ENCODE assay signal across 18 cellular contexts in genomic region chr4:40070387-40070786, GRCh38. TPM values are rescaled to one million over a fixed set of nuclear protein-coding genes. Genes with fewer than 3 reads are reported as not detected.
DNase-seq lines count a peak whose midpoint lies in the region; ATAC-seq, FAIRE-seq and TF ChIP-seq lines count a peak whose summit lies in the region.
"Had no signal": no experiment of that assay in that cellular context is flagged by ENCODE, and none has a peak within 500 bp of the region (broad histone marks: within the 10 kb centered on the region; RNA-seq: fewer than 3 reads in every experiment).

No MANE protein-coding gene starts in this region.

- no peaks in the 10 kb centered on the region; the same call in 1 of the 2 replicates for H4K20me1 ChIP-seq in HepG2 (ENCODE audit: insufficient read depth, low read length)

- H3K27me3 ChIP-seq in HepG2 (ENCODE audit: control insufficient read depth in 1 of 2, insufficient read depth in 2 of 2, low read length in 2 of 2), result no peaks in the 10 kb centered on the region
- H3K27me3 ChIP-seq in right lobe of liver, result no peaks in the 10 kb centered on the region

- H3K9me3 ChIP-seq in HepG2 (ENCODE audit: low read length) (no peaks in the 10 kb centered on the region), right lobe of liver (no peaks in the 10 kb centered on the region)
- H3K9me3 ChIP-seq: Caco-2 had no signal

- H3K4me2 ChIP-seq in HepG2 (ENCODE audit: low read depth, low read length), result no peak overlapping the region

- peak; percentile 22 for DNase-seq in activated CD8-positive, alpha-beta memory T cell treated with anti-CD3 and anti-CD28 coated beads, Interleukin-2, amount 50 U/mL, for 48 hours
- no peak for DNase-seq in activated CD8-positive, alpha-beta memory T cell treated with anti-CD3 and anti-CD28 coated beads, Interleukin-2, amount 50 U/mL, for 4 hours
- DNase-seq in HepG2 (ENCODE audit: low spot score) (no peak), right lobe of liver (no peak), mesenteric fat pad (ENCODE audit: low spot score) (peak; percentile 14), AG20443 (ENCODE audit: low spot score) (no peak), activated gamma-delta T cell treated with Interleukin-2 at 50 U/mL for 16 hours (no peak)
- DNase-seq: 8988T; Caco-2; CD8-positive, alpha-beta memory T cell; DND-41; GDM1; HCEC 1CT; HFFc6 had no signal

- peaks cover 36% of the 10 kb centered on the region for H3K79me2 ChIP-seq in HepG2 (ENCODE audit: insufficient read depth, low read length)

- H3K27ac ChIP-seq in HepG2 (ENCODE audit: extremely low read length, insufficient read depth, low read length) (no peak overlapping the region), right lobe of liver (no peak overlapping the region)
- H3K27ac ChIP-seq: C4-2B had no signal

- H3K4me1 ChIP-seq in HepG2 (ENCODE audit: insufficient read depth, low read length) (0 out of 2 replicates have a peak, but pooled peaks cover 4% of the 10 kb centered on the region), right lobe of liver (no peaks in the 10 kb centered on the region)
- H3K4me1 ChIP-seq: Caco-2 had no signal

- CTCF ChIA-PET in HepG2 (lab: Yijun Ruan, JAX; ENCODE audit: low intra/inter-chr PET ratio, low total read pairs), result no interaction called here

- H3K4me3 ChIP-seq in HepG2 (replicated peaks in 1 of 3; ENCODE audit: insufficient read depth in 1 of 3, low read depth in 2 of 3, low read length in 3 of 3) (no peak overlapping the region), right lobe of liver (no peak overlapping the region)

- ATAC-seq in HepG2 (no peak), right lobe of liver (no peak)

- in situ Hi-C loops in HepG2 (cut with HindIII; ENCODE audit: extremely low pct_ligation_motif_present, low pct_unique_long_range_greater_than_20kb), result no loop called here

- TF ChIP-seq EP300 in HepG2 (IDR thresholded peaks at IDR 0.05; ENCODE audit: low read depth in 2 of 2, low read length in 2 of 2) (no peak), HepG2 (CRISPR knock-in tag; IDR thresholded peaks at IDR 0.05; ENCODE audit: borderline replicate concordance) (no peak)

- H3K36me3 ChIP-seq in HepG2 (replicated peaks in 1 of 2; ENCODE audit: control insufficient read depth in 1 of 2, insufficient read depth in 2 of 2, low read length in 2 of 2) (peaks cover 0 to 8% of the 10 kb centered on the region in 2 experiments; a peak in 3 of 5 replicates), right lobe of liver (peaks cover 0 to 4% (median 1%) of the 10 kb centered on the region in 4 donors)

- no peak for TF ChIP-seq CTCF in HepG2 (CRISPR knock-in tag; IDR thresholded peaks at IDR 0.05)
- no peak for TF ChIP-seq CTCF in right lobe of liver (IDR thresholded peaks at IDR 0.05)

- TF ChIP-seq POLR2A in HepG2 (IDR thresholded peaks at IDR 0.05; ENCODE audit: insufficient read depth in 1 of 2, low read depth in 2 of 2, low read length in 2 of 2) (no peak), right lobe of liver (IDR thresholded peaks at IDR 0.05) (no peak)

- TF ChIP-seq RAD21 in HepG2 (CRISPR knock-in tag; IDR thresholded peaks at IDR 0.05), result no peak

- no TSS peak for BruUV-seq in HepG2 (replicated peaks; lab: Mats Ljungman, UMichigan)

- H3K9ac ChIP-seq in HepG2 (ENCODE audit: insufficient read depth, low read depth, low read length), result no peak overlapping the region

- intact Hi-C loops in HepG2 (cut with micrococcal nuclease; ENCODE audit: unreplicated experiment), result no loop called here
- intact Hi-C loops in right lobe of liver (cut with DNase I), result no loop called here

- FAIRE-seq in HepG2 (lab: Jason Lieb, UNC), result no peak
- FAIRE-seq: GM12892, GM19239, H1 had no signal

- no peak overlapping the region for H2AFZ ChIP-seq in HepG2 (ENCODE audit: low read length)

- 92% methylated on average over 1 of the region's 1 CpG for WGBS in HepG2 (ENCODE audit: low lambda C conversion rate)
- WGBS in right lobe of liver (ENCODE audit: insufficient coverage, low coverage, low lambda C conversion rate, missing lambda C conversion rate), result 100% methylated on average over 1 of the region's 1 CpG

- POLR2A ChIA-PET in HepG2 (lab: Yijun Ruan, JAX), result no interaction called here

TF ChIP-seq in HepG2, 621 proteins besides CTCF, POLR2A, EP300 and RAD21:
- no peak for TF ChIP-seq MAZ (IDR thresholded peaks at IDR 0.05; ENCODE audit: borderline replicate concordance, low read depth, low read length)
- TF ChIP-seq MAZ (CRISPR knock-in tag; IDR thresholded peaks at IDR 0.05; ENCODE audit: low read depth), result no peak
- TF ChIP-seq ZNF121 (CRISPR knock-in tag; IDR thresholded peaks at IDR 0.05), result 0 out of 2 replicates have a peak, but pooled peaks have one; percentile 8
TF ChIP-seq in HepG2: peak in this region for 1.

RNA-seq across cellular contexts. Expression of gene N4BP2, which starts 13.7 kb away (rescaled TPM):
- total RNA-seq in HepG2 (2016; rRNA removed; fragmentation: Illumina TruSeq; extraction: Trizol) (12.9 and 22.8 TPM in 2 replicates), right lobe of liver (1 to 10 TPM; 4.2 to 8.0 (median 6.3) TPM), mesenteric fat pad (6.4 TPM)
- 3.1 TPM in 2 replicates for total RNA-seq in HepG2 (2016; cell fraction: cytosol; rRNA removed; fragmentation: Illumina TruSeq; extraction: Trizol; ENCODE audit: low read depth)
- 11.9 and 22.9 TPM in 2 replicates for total RNA-seq in HepG2 (2016; cell fraction: insoluble cytoplasmic fraction; rRNA removed; fragmentation: Illumina TruSeq; extraction: Trizol)
- 6.3 and 7.0 TPM in 2 replicates for total RNA-seq in HepG2 (2016; cell fraction: membrane; rRNA removed; fragmentation: Illumina TruSeq; extraction: Trizol)
- 15.9 and 18.7 TPM in 2 replicates for total RNA-seq in HepG2 (2016; cell fraction: nucleus; rRNA removed; fragmentation: Illumina TruSeq; extraction: Trizol)
- 4.1 and 5.6 TPM in 2 replicates for polyA plus RNA-seq in HepG2 (2011; rRNA removed)
- polyA plus RNA-seq in HepG2 (2011; cell fraction: cytosol; rRNA removed), result 1.6 and 2.5 TPM in 2 replicates
- 3.7 and 5.2 TPM in 2 replicates for polyA plus RNA-seq in HepG2 (2011; cell fraction: nucleus; rRNA removed)
- polyA plus RNA-seq in HepG2 (2012), result 6.2 and 7.5 TPM in 2 replicates
- 0.15 and 0.18 TPM in 2 replicates for polyA plus RNA-seq in HepG2 (2016; cell fraction: cytosol; fragmentation: Illumina TruSeq; extraction: Trizol; ENCODE audit: low read depth)
- polyA plus RNA-seq in HepG2 (2016; cell fraction: insoluble cytoplasmic fraction; fragmentation: Illumina TruSeq; extraction: Trizol; ENCODE audit: low read depth), result 7.0 and 8.1 TPM in 2 replicates
- polyA plus RNA-seq in HepG2 (2016; cell fraction: membrane; fragmentation: Illumina TruSeq; extraction: Trizol; ENCODE audit: low read depth), result 0.54 and 0.70 TPM in 2 replicates
- polyA plus RNA-seq in HepG2 (2016; cell fraction: nucleus; fragmentation: Illumina TruSeq; extraction: Trizol; ENCODE audit: insufficient read depth, low read depth), result 10.3 and 11.2 TPM in 2 replicates
- 3.3 and 6.7 TPM in 2 replicates for polyA minus RNA-seq in HepG2 (2011; rRNA and poly(A)+ RNA removed; ENCODE audit: low replicate concordance)
- 11.8 and 15.6 TPM in 2 replicates for polyA minus RNA-seq in HepG2 (2011; cell fraction: cytosol; rRNA and poly(A)+ RNA removed)
- polyA minus RNA-seq in HepG2 (2011; cell fraction: nucleus; rRNA and poly(A)+ RNA removed), result 34.8 and 39.8 TPM in 2 replicates

Comparison
In these comparisons a context has a peak if more than half of its experiments do, and no peak if none do; other contexts are left out.
1. DNase-seq: peak in activated CD8-positive, alpha-beta memory T cell treated with anti-CD3 and anti-CD28 coated beads, Interleukin-2, amount 50 U/mL, for 48 hours (single experiment) and mesenteric fat pad (single experiment); none in activated CD8-positive, alpha-beta memory T cell treated with anti-CD3 and anti-CD28 coated beads, Interleukin-2, amount 50 U/mL, for 4 hours (single experiment), HepG2 (single experiment), right lobe of liver (0 of 3), AG20443 (single experiment) and activated gamma-delta T cell treated with Interleukin-2 at 50 U/mL for 16 hours (single experiment).